27 cellular contexts compared by ENCODE assay signal in the genomic region with DNA sequence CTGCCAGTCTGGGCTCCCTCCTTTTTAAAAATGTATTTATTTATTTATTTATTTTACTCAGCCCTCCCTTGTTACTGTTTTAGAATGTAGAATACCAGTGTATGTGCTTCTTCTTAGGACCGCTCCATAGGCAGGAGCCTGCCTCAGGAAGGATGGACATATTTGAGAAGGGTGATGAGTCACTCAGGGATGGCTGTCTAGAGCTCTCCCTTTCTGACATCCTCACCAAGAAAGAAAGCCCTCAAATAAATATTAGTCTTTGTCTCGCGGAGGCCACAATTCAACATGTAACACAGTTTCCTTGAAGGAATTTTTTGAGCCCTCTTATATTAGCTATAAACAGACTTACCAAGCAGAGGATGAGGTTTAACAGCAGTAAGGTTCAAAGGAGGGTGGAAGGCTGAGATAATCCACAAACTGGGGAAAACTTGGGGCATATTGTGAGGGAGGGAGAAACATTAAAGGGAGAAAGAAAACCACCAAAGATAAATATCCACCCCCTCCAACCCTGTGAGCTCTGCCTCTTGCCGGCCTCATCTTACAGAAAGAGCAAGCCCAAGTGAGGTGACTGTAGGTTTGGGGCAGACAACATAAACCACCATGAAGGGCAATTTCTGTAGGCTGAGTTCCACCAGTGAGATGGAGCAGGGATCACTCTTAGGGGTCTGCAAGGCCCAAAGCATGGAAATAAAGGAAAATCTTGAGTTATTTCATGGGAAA.
"Had no signal": no experiment of that assay in that cellular context is flagged by ENCODE, and none has a peak within 500 bp of the region (broad histone marks: within the 10 kb centered on the region; RNA-seq: fewer than 3 reads in every experiment).

No MANE protein-coding gene starts in this region.

- H3K4me1 ChIP-seq: neural progenitor cell, parathyroid adenoma, psoas muscle, right lobe of liver, sigmoid colon, spleen, suprapubic skin, testis, tibial artery, upper lobe of right lung, uterus had no signal

- H3K9ac ChIP-seq: neural progenitor cell, parathyroid adenoma had no signal

- H3K4me2 ChIP-seq: neural progenitor cell had no signal

- H3K9me3 ChIP-seq: ovary, psoas muscle, right lobe of liver, sigmoid colon, suprapubic skin, testis, tibial artery, transverse colon, upper lobe of right lung, uterus had no signal

- H2AFZ ChIP-seq: neural progenitor cell, parathyroid adenoma had no signal

- DNase-seq: natural killer cell; occipital lobe; ovary; posterior cingulate gyrus; psoas muscle; right cardiac atrium; right lobe of liver; sigmoid colon; small intestine; spleen; stimulated activated CD4-positive, alpha-beta T cell treated with anti-CD3 and anti-CD28 coated beads, Interleukin-12 subunit alpha, Interleukin-12 subunit beta, amount 100 ng/mL, for 4 hours; stimulated activated CD4-positive, alpha-beta T cell treated with anti-CD3 and anti-CD28 coated beads, Interleukin-1b, Interleukin-23, amount 100 ng/mL, for 48 hours; stimulated activated CD4-positive, alpha-beta T cell treated with anti-CD3 and anti-CD28 coated beads, Interleukin-4, amount 100 ng/mL, for 1 hour; stimulated activated CD4-positive, alpha-beta T cell treated with anti-CD3 and anti-CD28 coated beads, Interleukin-4, amount 100 ng/mL, for 4 hours; stimulated activated CD8-positive, alpha-beta memory T cell treated with anti-CD3 and anti-CD28 coated beads, Interleukin-4, amount 100 ng/mL, for 48 hours; stimulated activated naive CD4-positive, alpha-beta T cell; stimulated activated naive CD8-positive, alpha-beta T cell treated with anti-CD3 and anti-CD28 coated beads, Interleukin-15, amount 100 ng/mL, for 72 hours; stimulated activated naive CD8-positive, alpha-beta T cell treated with anti-CD3 and anti-CD28 coated beads, Interleukin-15, Interleukin-2, amounts not matched to agents 100 U/mL and 50 U/mL, for 24 hours; substantia nigra; testis; tibial artery; transverse colon; upper lobe of right lung; uterus had no signal

- H3K27ac ChIP-seq: neural progenitor cell, ovary, parathyroid adenoma, psoas muscle, right lobe of liver, sigmoid colon, spleen, suprapubic skin, testis, tibial artery, transverse colon, upper lobe of right lung, uterus had no signal

- H3K79me2 ChIP-seq: parathyroid adenoma had no signal

- H3K4me3 ChIP-seq: neural progenitor cell, ovary, psoas muscle, right lobe of liver, sigmoid colon, spleen, suprapubic skin, testis, tibial artery, transverse colon, upper lobe of right lung, uterus had no signal

- H3K27me3 ChIP-seq: neural progenitor cell, ovary, right lobe of liver, sigmoid colon, spleen, suprapubic skin, testis, tibial artery, transverse colon, upper lobe of right lung, uterus had no signal

- H3K36me3 ChIP-seq: neural progenitor cell, ovary, right lobe of liver, sigmoid colon, spleen, suprapubic skin, tibial artery, transverse colon, upper lobe of right lung, uterus had no signal
